In genomic region chr5:36796171-36796570, GRCh38 we compare ENCODE assay signal across 19 cellular contexts.
"Had no signal": no experiment of that assay in that cellular context is flagged by ENCODE, and none has a peak within 500 bp of the region (broad histone marks: within the 10 kb centered on the region; RNA-seq: fewer than 3 reads in every experiment).

No MANE protein-coding gene starts in this region.

- ATAC-seq: activated CD8-positive, alpha-beta memory T cell treated with anti-CD3 and anti-CD28 coated beads, Interleukin-2, amount 10 ng/mL, durations not matched to agents 7 days and 5 days; activated T-helper 17 cell treated with anti-CD3 and anti-CD28 coated beads, Interleukin-2, amount 50 U/mL, for 72 hours; naive thymus-derived CD4-positive, alpha-beta T cell; sciatic nerve; stimulated activated naive B cell treated with anti-CD40 and anti-IgM and Interleukin-4, amounts not matched to agents 10 μg/mL and 1 μg/mL and 100 μg/mL, for 72 hours; upper lobe of right lung had no signal

- H3K4me1 ChIP-seq: left ventricle myocardium inferior, spleen, upper lobe of right lung had no signal

- H3K27me3 ChIP-seq: ovary, spleen, upper lobe of right lung had no signal

- H3K9me3 ChIP-seq: left ventricle myocardium inferior, ovary, spleen, upper lobe of right lung had no signal

- H3K4me3 ChIP-seq: coronary artery, left ventricle myocardium inferior, ovary, spleen, upper lobe of right lung had no signal

- H3K36me3 ChIP-seq: left ventricle myocardium inferior, ovary, spleen, upper lobe of right lung had no signal

- DNase-seq: activated B cell treated with CpG ODN at 0.5 μM for 24 hours; activated CD4-positive, alpha-beta memory T cell treated with anti-CD3 and anti-CD28 coated beads, Interleukin-2, amount 10 ng/mL, durations not matched to agents 7 days and 5 days; activated CD4-positive, alpha-beta T cell treated with anti-CD3 and anti-CD28 coated beads for 4 hours; activated CD8-positive, alpha-beta memory T cell treated with anti-CD3 and anti-CD28 coated beads, Interleukin-2, amount 10 ng/mL, durations not matched to agents 7 days and 5 days; activated naive CD4-positive, alpha-beta T cell; central memory CD4-positive, alpha-beta T cell; effector CD4-positive, alpha-beta T cell; immature natural killer cell; kidney glomerular epithelial cell; left ventricle myocardium inferior; mammary epithelial cell; naive thymus-derived CD4-positive, alpha-beta T cell; ovary; spleen; stimulated activated naive B cell treated with anti-CD40 and anti-IgM and Interleukin-4, amounts not matched to agents 10 μg/mL and 1 μg/mL and 100 μg/mL, for 72 hours; upper lobe of right lung had no signal

- H3K27ac ChIP-seq: coronary artery, left ventricle myocardium inferior, ovary, spleen, upper lobe of right lung had no signal
